Comparison of ENCODE assay signal across 1 cellular context in the genomic region with DNA sequence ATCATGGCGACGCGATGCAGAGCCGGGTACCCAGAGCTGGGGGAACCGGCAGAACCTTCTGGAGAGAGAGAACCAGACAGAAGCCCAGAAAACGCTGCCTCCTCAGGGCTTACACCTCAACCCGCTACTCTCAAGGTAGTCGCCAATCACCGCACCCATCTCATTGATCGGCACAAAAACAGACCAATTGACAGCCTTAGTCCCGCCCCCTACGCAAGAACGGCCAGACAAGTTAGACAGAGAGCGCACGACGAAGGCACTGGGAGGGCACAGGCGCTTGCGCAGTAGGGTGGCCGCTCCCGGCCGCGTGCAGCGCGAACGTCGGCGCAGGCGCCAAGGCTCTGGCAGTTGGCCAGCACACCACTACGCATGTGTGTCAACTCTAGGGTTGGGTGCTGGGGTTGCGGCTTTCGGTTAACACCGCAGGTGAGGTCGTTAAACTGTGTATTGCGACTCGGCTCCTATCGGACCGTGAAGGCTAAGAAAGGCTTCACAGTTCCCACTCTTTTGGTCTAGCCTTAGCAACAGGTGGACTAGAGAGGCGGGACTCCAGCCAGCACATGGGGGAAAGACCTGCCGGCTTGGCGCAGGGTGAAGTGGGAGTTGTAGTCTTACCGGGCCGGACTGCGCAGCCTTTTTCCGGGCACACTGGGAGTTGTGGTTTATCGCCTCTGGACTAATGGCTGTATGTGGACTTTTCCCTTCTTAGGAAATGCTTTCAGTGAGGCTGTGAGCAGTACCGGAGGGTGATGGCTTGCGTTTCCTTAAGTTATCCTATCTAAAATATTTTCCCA.
TF ChIP-seq lines count a peak whose summit lies in the region.

A gene (minus strand): TSS at position 113 of the 794 bp plus-strand sequence. CDS start 108 bp downstream, at position 5.
A gene (plus strand): TSS at position 347 of the 794 bp plus-strand sequence. CDS start 1,232 bp downstream, outside the sequence.

TF ChIP-seq in K562, 482 proteins besides CTCF, POLR2A, EP300 and RAD21 (continued from another document and continues in another):
- TF ChIP-seq, protein P1, sequence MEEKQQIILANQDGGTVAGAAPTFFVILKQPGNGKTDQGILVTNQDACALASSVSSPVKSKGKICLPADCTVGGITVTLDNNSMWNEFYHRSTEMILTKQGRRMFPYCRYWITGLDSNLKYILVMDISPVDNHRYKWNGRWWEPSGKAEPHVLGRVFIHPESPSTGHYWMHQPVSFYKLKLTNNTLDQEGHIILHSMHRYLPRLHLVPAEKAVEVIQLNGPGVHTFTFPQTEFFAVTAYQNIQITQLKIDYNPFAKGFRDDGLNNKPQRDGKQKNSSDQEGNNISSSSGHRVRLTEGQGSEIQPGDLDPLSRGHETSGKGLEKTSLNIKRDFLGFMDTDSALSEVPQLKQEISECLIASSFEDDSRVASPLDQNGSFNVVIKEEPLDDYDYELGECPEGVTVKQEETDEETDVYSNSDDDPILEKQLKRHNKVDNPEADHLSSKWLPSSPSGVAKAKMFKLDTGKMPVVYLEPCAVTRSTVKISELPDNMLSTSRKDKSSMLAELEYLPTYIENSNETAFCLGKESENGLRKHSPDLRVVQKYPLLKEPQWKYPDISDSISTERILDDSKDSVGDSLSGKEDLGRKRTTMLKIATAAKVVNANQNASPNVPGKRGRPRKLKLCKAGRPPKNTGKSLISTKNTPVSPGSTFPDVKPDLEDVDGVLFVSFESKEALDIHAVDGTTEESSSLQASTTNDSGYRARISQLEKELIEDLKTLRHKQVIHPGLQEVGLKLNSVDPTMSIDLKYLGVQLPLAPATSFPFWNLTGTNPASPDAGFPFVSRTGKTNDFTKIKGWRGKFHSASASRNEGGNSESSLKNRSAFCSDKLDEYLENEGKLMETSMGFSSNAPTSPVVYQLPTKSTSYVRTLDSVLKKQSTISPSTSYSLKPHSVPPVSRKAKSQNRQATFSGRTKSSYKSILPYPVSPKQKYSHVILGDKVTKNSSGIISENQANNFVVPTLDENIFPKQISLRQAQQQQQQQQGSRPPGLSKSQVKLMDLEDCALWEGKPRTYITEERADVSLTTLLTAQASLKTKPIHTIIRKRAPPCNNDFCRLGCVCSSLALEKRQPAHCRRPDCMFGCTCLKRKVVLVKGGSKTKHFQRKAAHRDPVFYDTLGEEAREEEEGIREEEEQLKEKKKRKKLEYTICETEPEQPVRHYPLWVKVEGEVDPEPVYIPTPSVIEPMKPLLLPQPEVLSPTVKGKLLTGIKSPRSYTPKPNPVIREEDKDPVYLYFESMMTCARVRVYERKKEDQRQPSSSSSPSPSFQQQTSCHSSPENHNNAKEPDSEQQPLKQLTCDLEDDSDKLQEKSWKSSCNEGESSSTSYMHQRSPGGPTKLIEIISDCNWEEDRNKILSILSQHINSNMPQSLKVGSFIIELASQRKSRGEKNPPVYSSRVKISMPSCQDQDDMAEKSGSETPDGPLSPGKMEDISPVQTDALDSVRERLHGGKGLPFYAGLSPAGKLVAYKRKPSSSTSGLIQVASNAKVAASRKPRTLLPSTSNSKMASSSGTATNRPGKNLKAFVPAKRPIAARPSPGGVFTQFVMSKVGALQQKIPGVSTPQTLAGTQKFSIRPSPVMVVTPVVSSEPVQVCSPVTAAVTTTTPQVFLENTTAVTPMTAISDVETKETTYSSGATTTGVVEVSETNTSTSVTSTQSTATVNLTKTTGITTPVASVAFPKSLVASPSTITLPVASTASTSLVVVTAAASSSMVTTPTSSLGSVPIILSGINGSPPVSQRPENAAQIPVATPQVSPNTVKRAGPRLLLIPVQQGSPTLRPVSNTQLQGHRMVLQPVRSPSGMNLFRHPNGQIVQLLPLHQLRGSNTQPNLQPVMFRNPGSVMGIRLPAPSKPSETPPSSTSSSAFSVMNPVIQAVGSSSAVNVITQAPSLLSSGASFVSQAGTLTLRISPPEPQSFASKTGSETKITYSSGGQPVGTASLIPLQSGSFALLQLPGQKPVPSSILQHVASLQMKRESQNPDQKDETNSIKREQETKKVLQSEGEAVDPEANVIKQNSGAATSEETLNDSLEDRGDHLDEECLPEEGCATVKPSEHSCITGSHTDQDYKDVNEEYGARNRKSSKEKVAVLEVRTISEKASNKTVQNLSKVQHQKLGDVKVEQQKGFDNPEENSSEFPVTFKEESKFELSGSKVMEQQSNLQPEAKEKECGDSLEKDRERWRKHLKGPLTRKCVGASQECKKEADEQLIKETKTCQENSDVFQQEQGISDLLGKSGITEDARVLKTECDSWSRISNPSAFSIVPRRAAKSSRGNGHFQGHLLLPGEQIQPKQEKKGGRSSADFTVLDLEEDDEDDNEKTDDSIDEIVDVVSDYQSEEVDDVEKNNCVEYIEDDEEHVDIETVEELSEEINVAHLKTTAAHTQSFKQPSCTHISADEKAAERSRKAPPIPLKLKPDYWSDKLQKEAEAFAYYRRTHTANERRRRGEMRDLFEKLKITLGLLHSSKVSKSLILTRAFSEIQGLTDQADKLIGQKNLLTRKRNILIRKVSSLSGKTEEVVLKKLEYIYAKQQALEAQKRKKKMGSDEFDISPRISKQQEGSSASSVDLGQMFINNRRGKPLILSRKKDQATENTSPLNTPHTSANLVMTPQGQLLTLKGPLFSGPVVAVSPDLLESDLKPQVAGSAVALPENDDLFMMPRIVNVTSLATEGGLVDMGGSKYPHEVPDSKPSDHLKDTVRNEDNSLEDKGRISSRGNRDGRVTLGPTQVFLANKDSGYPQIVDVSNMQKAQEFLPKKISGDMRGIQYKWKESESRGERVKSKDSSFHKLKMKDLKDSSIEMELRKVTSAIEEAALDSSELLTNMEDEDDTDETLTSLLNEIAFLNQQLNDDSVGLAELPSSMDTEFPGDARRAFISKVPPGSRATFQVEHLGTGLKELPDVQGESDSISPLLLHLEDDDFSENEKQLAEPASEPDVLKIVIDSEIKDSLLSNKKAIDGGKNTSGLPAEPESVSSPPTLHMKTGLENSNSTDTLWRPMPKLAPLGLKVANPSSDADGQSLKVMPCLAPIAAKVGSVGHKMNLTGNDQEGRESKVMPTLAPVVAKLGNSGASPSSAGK (IDR thresholded peaks at IDR 0.05): peak; percentile 48; the same call in 1 of the 2 replicates
- TF ChIP-seq NCOA4 (IDR thresholded peaks at IDR 0.05; ENCODE audit: partially characterized antibody) (no peak), ZNF764 (CRISPR knock-in tag; IDR thresholded peaks at IDR 0.05; ENCODE audit: low read depth) (no peak), MIER1 (IDR thresholded peaks at IDR 0.05; ENCODE audit: low read depth) (no peak), NCOA6 (IDR thresholded peaks at IDR 0.05) (no peak), NR2F6 (CRISPR knock-in tag; IDR thresholded peaks at IDR 0.05) (no peak), ZEB2 (IDR thresholded peaks at IDR 0.05) (no peak), ZNF699 (CRISPR knock-in tag; IDR thresholded peaks at IDR 0.05; ENCODE audit: insufficient replicate concordance) (no peak), ZNF146 (CRISPR knock-in tag; IDR thresholded peaks at IDR 0.05; ENCODE audit: unreplicated experiment) (no peak), ARID1B (IDR thresholded peaks at IDR 0.05) (no peak; the same call in 1 of the 2 replicates), PHF8 (IDR thresholded peaks at IDR 0.05; ENCODE audit: borderline replicate concordance, low read length) (no peak; the same call in 1 of the 2 replicates), CHD1 (IDR thresholded peaks at IDR 0.05; ENCODE audit: low read length) (no peak), HEY1 (CRISPR knock-in tag; IDR thresholded peaks at IDR 0.05; ENCODE audit: borderline replicate concordance) (no peak), KDM4B (IDR thresholded peaks at IDR 0.05; ENCODE audit: borderline replicate concordance in 2 of 2, low read depth in 1 of 2) (no peak), ZNF133 (CRISPR knock-in tag; IDR thresholded peaks at IDR 0.05) (no peak), SMARCC2 (IDR thresholded peaks at IDR 0.05; ENCODE audit: low read depth) (no peak), GABPA (tag; conservative IDR thresholded peaks at IDR 0.05; ENCODE audit: low read depth) (peak; percentile 73), SRSF3 (IDR thresholded peaks at IDR 0.05; ENCODE audit: insufficient read depth, low read length) (no peak), ZBTB1 (CRISPR knock-in tag; IDR thresholded peaks at IDR 0.05; ENCODE audit: borderline replicate concordance, low read depth) (no peak), ZZZ3 (IDR thresholded peaks at IDR 0.05) (no peak)
- TF ChIP-seq, protein P2, sequence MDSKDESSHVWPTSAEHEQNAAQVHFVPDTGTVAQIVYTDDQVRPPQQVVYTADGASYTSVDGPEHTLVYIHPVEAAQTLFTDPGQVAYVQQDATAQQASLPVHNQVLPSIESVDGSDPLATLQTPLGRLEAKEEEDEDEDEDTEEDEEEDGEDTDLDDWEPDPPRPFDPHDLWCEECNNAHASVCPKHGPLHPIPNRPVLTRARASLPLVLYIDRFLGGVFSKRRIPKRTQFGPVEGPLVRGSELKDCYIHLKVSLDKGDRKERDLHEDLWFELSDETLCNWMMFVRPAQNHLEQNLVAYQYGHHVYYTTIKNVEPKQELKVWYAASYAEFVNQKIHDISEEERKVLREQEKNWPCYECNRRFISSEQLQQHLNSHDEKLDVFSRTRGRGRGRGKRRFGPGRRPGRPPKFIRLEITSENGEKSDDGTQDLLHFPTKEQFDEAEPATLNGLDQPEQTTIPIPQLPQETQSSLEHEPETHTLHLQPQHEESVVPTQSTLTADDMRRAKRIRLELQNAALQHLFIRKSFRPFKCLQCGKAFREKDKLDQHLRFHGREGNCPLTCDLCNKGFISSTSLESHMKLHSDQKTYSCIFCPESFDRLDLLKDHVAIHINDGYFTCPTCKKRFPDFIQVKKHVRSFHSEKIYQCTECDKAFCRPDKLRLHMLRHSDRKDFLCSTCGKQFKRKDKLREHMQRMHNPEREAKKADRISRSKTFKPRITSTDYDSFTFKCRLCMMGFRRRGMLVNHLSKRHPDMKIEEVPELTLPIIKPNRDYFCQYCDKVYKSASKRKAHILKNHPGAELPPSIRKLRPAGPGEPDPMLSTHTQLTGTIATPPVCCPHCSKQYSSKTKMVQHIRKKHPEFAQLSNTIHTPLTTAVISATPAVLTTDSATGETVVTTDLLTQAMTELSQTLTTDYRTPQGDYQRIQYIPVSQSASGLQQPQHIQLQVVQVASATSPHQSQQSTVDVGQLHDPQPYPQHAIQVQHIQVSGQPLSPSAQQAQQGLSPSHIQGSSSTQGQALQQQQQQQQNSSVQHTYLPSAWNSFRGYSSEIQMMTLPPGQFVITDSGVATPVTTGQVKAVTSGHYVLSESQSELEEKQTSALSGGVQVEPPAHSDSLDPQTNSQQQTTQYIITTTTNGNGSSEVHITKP (IDR thresholded peaks at IDR 0.05; ENCODE audit: partially characterized antibody): no peak
- TF ChIP-seq, protein P3, sequence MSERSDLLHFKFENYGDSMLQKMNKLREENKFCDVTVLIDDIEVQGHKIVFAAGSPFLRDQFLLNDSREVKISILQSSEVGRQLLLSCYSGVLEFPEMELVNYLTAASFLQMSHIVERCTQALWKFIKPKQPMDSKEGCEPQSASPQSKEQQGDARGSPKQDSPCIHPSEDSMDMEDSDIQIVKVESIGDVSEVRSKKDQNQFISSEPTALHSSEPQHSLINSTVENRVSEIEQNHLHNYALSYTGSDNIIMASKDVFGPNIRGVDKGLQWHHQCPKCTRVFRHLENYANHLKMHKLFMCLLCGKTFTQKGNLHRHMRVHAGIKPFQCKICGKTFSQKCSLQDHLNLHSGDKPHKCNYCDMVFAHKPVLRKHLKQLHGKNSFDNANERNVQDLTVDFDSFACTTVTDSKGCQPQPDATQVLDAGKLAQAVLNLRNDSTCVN (CRISPR knock-in tag; IDR thresholded peaks at IDR 0.05): no peak
